11 cellular contexts compared by ENCODE assay signal in the genomic region with DNA sequence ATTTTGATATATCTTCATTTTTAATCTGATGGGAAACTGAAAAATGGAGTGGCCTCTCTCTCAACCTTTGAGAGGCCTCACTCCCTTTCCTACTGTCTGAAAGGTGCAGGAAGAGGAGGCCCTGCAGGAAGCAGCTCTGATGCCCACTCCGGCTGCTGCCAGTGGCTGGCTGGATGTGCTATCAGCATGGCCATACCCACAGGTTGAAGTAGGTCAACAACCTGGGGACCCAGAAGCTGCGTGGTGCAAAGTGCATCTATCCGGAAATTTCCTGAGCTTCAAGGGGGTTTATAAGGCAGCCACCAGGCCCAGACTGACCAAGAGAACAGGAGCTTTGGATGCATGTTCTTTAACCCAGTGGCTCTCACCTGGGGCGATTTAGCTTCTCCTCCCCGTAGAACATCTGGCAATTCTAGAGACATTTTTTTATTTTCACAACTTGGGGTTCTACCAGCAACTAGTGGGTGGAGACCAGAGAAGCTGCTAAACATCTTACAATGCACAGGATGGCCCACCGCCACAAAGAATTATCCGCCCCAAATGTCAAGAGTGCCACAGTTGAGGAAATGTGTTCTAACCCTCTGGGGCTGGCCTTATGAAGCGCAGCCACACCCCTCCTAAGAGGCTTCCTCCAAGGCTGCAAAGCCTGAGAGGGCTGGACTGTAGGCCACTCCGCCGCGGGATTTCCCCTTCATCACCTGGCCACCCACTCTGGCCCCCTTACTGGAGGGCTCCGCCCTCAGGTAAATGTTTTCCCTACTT.
DNase-seq lines count a peak whose midpoint lies in the region; ATAC-seq and TF ChIP-seq lines count a peak whose summit lies in the region.
"Had no signal": no experiment of that assay in that cellular context is flagged by ENCODE, and none has a peak within 500 bp of the region (broad histone marks: within the 10 kb centered on the region; RNA-seq: fewer than 3 reads in every experiment).

No MANE protein-coding gene starts in this region.

- no peaks in the 10 kb centered on the region; the same call in 1 of the 2 replicates for H3K9me3 ChIP-seq in ES-I3 (ENCODE audit: control insufficient read depth, insufficient read depth, low read length)

- H3K27ac Mint-ChIP-seq in dendritic cell treated with granulocyte-macrophage colony-stimulating factor and Interleukin-4, amounts not matched to agents 40 ng/mL and 50 ng/mL, for 4 days: peak overlapping the region; percentile 81
- no peak overlapping the region for H3K27ac Mint-ChIP-seq in nephron progenitor cell

- peaks cover 16% of the 10 kb centered on the region for H3K9me3 Mint-ChIP-seq in dendritic cell treated with granulocyte-macrophage colony-stimulating factor and Interleukin-4, amounts not matched to agents 40 ng/mL and 50 ng/mL, for 4 days
- H3K9me3 Mint-ChIP-seq in nephron progenitor cell: peaks cover 19% of the 10 kb centered on the region

- H3K36me3 ChIP-seq in ES-I3 (ENCODE audit: insufficient read depth, low read length): no peaks in the 10 kb centered on the region
- H3K36me3 ChIP-seq: ascending aorta had no signal

- H3K4me3 Mint-ChIP-seq in dendritic cell treated with granulocyte-macrophage colony-stimulating factor and Interleukin-4, amounts not matched to agents 40 ng/mL and 50 ng/mL, for 4 days: no peak overlapping the region
- H3K4me3 Mint-ChIP-seq in nephron progenitor cell: no peak overlapping the region

- intact Hi-C loops in dendritic cell treated with granulocyte-macrophage colony-stimulating factor and Interleukin-4, amounts not matched to agents 40 ng/mL and 50 ng/mL, for 4 days (cut with micrococcal nuclease): no loop called here

- peaks cover 36% of the 10 kb centered on the region for H3K4me1 Mint-ChIP-seq in dendritic cell treated with granulocyte-macrophage colony-stimulating factor and Interleukin-4, amounts not matched to agents 40 ng/mL and 50 ng/mL, for 4 days (ENCODE audit: low read depth)
- H3K4me1 Mint-ChIP-seq in nephron progenitor cell: peaks cover 13% of the 10 kb centered on the region

- H3K36me3 Mint-ChIP-seq in dendritic cell treated with granulocyte-macrophage colony-stimulating factor and Interleukin-4, amounts not matched to agents 40 ng/mL and 50 ng/mL, for 4 days (ENCODE audit: low read depth): no peaks in the 10 kb centered on the region
- no peaks in the 10 kb centered on the region for H3K36me3 Mint-ChIP-seq in nephron progenitor cell (ENCODE audit: low read depth)

- H3K9ac ChIP-seq in ES-I3 (ENCODE audit: low read depth, low read length): peak overlapping the region; percentile 57

- no peak for TF ChIP-seq CTCF in nephron progenitor cell (IDR thresholded peaks at IDR 0.05)

- no peaks in the 10 kb centered on the region for H3K27me3 Mint-ChIP-seq in dendritic cell treated with granulocyte-macrophage colony-stimulating factor and Interleukin-4, amounts not matched to agents 40 ng/mL and 50 ng/mL, for 4 days
- peaks cover 4% of the 10 kb centered on the region for H3K27me3 Mint-ChIP-seq in nephron progenitor cell (ENCODE audit: low read depth, poor library complexity)

- DNase-seq in activated gamma-delta T cell treated with Interleukin-2 at 50 U/mL for 16 hours (no peak), nephron progenitor cell (no peak), NCI-H2107 (lab: John Stamatoyannopoulos, UW) (no peak)
- no peak for DNase-seq in stimulated activated CD4-positive, alpha-beta T cell treated with anti-CD3 and anti-CD28 coated beads, Interleukin-12 subunit alpha, Interleukin-12 subunit beta, amount 100 ng/mL, for 4 hours
- DNase-seq: NCI-H2081; stimulated activated CD4-positive, alpha-beta T cell treated with anti-CD3 and anti-CD28 coated beads, Interleukin-2, amount 100 ng/mL, for 48 hours had no signal

- peaks cover 6% of the 10 kb centered on the region; the same call in 1 of the 2 replicates for H3K4me1 ChIP-seq in ES-I3 (ENCODE audit: insufficient read depth, low read length)
- H3K4me1 ChIP-seq: ascending aorta had no signal

- ATAC-seq in GM19452 (IDR thresholded peaks at IDR 0.05; ENCODE audit: unreplicated experiment) (peak; percentile 28), HG03095 (IDR thresholded peaks at IDR 0.05; ENCODE audit: unreplicated experiment) (peak; percentile 35)
